ENCODE assay signal across 2 cellular contexts in the genomic region with DNA sequence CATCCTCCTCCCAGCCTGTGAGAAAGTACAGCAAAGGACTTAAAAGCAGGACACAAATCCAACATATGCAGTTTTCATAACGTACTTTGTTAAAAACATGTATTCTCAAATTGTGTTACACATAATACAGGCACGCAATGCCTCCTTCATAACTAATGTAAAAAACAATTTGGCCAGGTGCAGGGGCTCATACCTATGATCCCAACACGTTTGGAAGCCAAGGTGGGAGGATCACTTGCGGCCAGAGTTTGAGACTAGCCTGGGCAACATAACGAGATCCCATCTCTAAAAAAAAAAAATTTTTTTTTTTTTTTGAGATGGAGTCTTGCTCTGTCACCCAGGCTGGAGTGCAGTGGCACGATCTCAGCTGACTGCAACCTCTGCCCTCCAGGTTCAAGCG.
TF ChIP-seq lines count a peak whose summit lies in the region.

No MANE protein-coding gene starts in this region.

TF ChIP-seq in SK-N-SH, 30 proteins besides CTCF, POLR2A, EP300 and RAD21 (continued from another document):
- TF ChIP-seq, protein P1, sequence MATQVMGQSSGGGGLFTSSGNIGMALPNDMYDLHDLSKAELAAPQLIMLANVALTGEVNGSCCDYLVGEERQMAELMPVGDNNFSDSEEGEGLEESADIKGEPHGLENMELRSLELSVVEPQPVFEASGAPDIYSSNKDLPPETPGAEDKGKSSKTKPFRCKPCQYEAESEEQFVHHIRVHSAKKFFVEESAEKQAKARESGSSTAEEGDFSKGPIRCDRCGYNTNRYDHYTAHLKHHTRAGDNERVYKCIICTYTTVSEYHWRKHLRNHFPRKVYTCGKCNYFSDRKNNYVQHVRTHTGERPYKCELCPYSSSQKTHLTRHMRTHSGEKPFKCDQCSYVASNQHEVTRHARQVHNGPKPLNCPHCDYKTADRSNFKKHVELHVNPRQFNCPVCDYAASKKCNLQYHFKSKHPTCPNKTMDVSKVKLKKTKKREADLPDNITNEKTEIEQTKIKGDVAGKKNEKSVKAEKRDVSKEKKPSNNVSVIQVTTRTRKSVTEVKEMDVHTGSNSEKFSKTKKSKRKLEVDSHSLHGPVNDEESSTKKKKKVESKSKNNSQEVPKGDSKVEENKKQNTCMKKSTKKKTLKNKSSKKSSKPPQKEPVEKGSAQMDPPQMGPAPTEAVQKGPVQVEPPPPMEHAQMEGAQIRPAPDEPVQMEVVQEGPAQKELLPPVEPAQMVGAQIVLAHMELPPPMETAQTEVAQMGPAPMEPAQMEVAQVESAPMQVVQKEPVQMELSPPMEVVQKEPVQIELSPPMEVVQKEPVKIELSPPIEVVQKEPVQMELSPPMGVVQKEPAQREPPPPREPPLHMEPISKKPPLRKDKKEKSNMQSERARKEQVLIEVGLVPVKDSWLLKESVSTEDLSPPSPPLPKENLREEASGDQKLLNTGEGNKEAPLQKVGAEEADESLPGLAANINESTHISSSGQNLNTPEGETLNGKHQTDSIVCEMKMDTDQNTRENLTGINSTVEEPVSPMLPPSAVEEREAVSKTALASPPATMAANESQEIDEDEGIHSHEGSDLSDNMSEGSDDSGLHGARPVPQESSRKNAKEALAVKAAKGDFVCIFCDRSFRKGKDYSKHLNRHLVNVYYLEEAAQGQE (IDR thresholded peaks at IDR 0.05; ENCODE audit: low read depth, low read length), result no peak
- TF ChIP-seq, protein P2, sequence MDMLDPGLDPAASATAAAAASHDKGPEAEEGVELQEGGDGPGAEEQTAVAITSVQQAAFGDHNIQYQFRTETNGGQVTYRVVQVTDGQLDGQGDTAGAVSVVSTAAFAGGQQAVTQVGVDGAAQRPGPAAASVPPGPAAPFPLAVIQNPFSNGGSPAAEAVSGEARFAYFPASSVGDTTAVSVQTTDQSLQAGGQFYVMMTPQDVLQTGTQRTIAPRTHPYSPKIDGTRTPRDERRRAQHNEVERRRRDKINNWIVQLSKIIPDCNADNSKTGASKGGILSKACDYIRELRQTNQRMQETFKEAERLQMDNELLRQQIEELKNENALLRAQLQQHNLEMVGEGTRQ (IDR thresholded peaks at IDR 0.05; ENCODE audit: borderline replicate concordance, low read depth, low read length), result no peak
- TF ChIP-seq, protein P3, sequence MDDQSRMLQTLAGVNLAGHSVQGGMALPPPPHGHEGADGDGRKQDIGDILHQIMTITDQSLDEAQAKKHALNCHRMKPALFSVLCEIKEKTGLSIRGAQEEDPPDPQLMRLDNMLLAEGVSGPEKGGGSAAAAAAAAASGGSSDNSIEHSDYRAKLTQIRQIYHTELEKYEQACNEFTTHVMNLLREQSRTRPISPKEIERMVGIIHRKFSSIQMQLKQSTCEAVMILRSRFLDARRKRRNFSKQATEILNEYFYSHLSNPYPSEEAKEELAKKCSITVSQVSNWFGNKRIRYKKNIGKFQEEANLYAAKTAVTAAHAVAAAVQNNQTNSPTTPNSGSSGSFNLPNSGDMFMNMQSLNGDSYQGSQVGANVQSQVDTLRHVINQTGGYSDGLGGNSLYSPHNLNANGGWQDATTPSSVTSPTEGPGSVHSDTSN (IDR thresholded peaks at IDR 0.05), result no peak
- TF ChIP-seq FOXJ3 (CRISPR knock-in tag; IDR thresholded peaks at IDR 0.05) (no peak), CHD2 (IDR thresholded peaks at IDR 0.05; ENCODE audit: low read length, partially characterized antibody) (no peak), MXI1 (IDR thresholded peaks at IDR 0.05; ENCODE audit: low read depth, low read length) (no peak), FOSL2 (IDR thresholded peaks at IDR 0.05; ENCODE audit: borderline replicate concordance, low read depth) (no peak), NRF1 (IDR thresholded peaks at IDR 0.05; ENCODE audit: low read depth, low read length) (no peak), TAF1 (IDR thresholded peaks at IDR 0.05; ENCODE audit: borderline replicate concordance, low read depth, low read length) (no peak)
- TF ChIP-seq, protein P4, sequence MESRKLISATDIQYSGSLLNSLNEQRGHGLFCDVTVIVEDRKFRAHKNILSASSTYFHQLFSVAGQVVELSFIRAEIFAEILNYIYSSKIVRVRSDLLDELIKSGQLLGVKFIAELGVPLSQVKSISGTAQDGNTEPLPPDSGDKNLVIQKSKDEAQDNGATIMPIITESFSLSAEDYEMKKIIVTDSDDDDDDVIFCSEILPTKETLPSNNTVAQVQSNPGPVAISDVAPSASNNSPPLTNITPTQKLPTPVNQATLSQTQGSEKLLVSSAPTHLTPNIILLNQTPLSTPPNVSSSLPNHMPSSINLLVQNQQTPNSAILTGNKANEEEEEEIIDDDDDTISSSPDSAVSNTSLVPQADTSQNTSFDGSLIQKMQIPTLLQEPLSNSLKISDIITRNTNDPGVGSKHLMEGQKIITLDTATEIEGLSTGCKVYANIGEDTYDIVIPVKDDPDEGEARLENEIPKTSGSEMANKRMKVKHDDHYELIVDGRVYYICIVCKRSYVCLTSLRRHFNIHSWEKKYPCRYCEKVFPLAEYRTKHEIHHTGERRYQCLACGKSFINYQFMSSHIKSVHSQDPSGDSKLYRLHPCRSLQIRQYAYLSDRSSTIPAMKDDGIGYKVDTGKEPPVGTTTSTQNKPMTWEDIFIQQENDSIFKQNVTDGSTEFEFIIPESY (IDR thresholded peaks at IDR 0.05; ENCODE audit: borderline replicate concordance, low read depth), result no peak
TF ChIP-seq in SK-N-SH: peak in this region for 0.

TF ChIP-seq in SK-N-SH treated with all-trans-retinoic acid at 6 μM for 48 hours, 23 proteins besides CTCF, POLR2A, EP300 and RAD21 (continued from another document):
- TF ChIP-seq, protein P5, sequence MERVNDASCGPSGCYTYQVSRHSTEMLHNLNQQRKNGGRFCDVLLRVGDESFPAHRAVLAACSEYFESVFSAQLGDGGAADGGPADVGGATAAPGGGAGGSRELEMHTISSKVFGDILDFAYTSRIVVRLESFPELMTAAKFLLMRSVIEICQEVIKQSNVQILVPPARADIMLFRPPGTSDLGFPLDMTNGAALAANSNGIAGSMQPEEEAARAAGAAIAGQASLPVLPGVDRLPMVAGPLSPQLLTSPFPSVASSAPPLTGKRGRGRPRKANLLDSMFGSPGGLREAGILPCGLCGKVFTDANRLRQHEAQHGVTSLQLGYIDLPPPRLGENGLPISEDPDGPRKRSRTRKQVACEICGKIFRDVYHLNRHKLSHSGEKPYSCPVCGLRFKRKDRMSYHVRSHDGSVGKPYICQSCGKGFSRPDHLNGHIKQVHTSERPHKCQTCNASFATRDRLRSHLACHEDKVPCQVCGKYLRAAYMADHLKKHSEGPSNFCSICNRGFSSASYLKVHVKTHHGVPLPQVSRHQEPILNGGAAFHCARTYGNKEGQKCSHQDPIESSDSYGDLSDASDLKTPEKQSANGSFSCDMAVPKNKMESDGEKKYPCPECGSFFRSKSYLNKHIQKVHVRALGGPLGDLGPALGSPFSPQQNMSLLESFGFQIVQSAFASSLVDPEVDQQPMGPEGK (CRISPR knock-in tag; IDR thresholded peaks at IDR 0.05; ENCODE audit: borderline replicate concordance), result no peak
